Comparison of ENCODE assay signal across 30 cellular contexts in the genomic region with DNA sequence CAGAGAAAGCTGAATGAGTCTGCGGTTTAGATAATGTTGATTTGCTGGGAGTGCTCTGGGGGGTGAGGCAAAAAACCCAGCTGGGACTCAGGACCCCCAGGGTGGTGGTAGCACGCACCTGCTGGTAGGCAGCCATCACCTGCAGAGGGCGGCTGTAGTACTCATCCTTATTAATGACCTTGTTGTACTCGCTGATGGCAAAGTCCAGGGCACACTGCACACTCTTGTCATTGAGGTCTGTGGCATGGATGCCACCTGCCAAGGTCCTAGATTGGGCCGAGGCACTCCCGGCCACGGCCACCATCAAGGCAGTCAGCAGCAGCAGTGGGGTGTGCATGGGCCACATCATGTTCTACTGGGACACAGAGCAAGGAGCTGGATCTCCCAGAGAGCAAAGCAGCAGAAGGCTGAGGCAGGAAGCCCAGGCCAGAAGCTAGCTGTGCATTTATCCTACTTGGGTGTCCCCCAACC. TPM values are rescaled to one million over a fixed set of nuclear protein-coding genes. Genes with fewer than 3 reads are reported as not detected.
"Had no signal": no experiment of that assay in that cellular context is flagged by ENCODE, and none has a peak within 500 bp of the region (broad histone marks: within the 10 kb centered on the region; RNA-seq: fewer than 3 reads in every experiment).

A gene with protein sequence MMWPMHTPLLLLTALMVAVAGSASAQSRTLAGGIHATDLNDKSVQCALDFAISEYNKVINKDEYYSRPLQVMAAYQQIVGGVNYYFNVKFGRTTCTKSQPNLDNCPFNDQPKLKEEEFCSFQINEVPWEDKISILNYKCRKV (minus strand): TSS at position 421 of the 471 bp plus-strand sequence. CDS start 72 bp downstream, at position 349.

- H3K27me3 Mint-ChIP-seq: activated naive CD8-positive, alpha-beta T cell had no signal

- H3K36me3 ChIP-seq: adrenal gland, ascending aorta, heart right ventricle, sigmoid colon, stomach, transverse colon, WERI-Rb-1 had no signal

- H3K27ac Mint-ChIP-seq: activated naive CD8-positive, alpha-beta T cell; activated T-helper 2 cell treated with anti-CD3 and anti-CD28 coated beads, Interferon-gamma antibody, Interleukin-2, Interleukin-4, amounts not matched to agents 10 μg/mL and 5 μg/mL and 100 μg/mL, durations not matched to agents 14 hours and 24 hours and 36 hours; endodermal cell; natural killer cell treated with Interleukin-12 subunit alpha and Interleukin-12 subunit beta and Interleukin-15 and Interleukin-18, amount 100 ng/mL, for 72 hours; stimulated activated memory B cell treated with anti-CD40 and anti-IgM and Interleukin-4, amounts not matched to agents 10 μg/mL and 1 μg/mL and 100 μg/mL, for 72 hours; T-cell; T-helper 2 cell treated with Interferon-gamma antibody and Interleukin-4, amounts not matched to agents 5 μg/mL and 100 μg/mL, for 36 hours had no signal

- H3K9me3 Mint-ChIP-seq: activated T-cell treated with anti-CD3 and anti-CD28 coated beads, Interleukin-2, amount 50 U/mL, for 4 hours; activated T-helper 2 cell treated with anti-CD3 and anti-CD28 coated beads, Interferon-gamma antibody, Interleukin-2, Interleukin-4, amounts not matched to agents 10 μg/mL and 5 μg/mL and 100 μg/mL, durations not matched to agents 14 hours and 24 hours and 36 hours; endodermal cell; natural killer cell treated with Interleukin-12 subunit alpha and Interleukin-12 subunit beta and Interleukin-15 and Interleukin-18, amount 100 ng/mL, for 72 hours; stimulated activated memory B cell treated with anti-CD40 and anti-IgM and Interleukin-4, amounts not matched to agents 10 μg/mL and 1 μg/mL and 100 μg/mL, for 72 hours; T-cell; T-helper 2 cell treated with Interferon-gamma antibody and Interleukin-4, amounts not matched to agents 5 μg/mL and 100 μg/mL, for 36 hours had no signal

- H3K4me1 Mint-ChIP-seq: stimulated activated memory B cell treated with anti-CD40 and anti-IgM and Interleukin-4, amounts not matched to agents 10 μg/mL and 1 μg/mL and 100 μg/mL, for 72 hours had no signal

- H3K27me3 ChIP-seq: adrenal gland, ascending aorta, sigmoid colon, stomach, transverse colon had no signal

- H3K4me2 ChIP-seq: smooth muscle cell had no signal

- FAIRE-seq: bronchial epithelial cell, keratinocyte had no signal

- H3K36me3 Mint-ChIP-seq: activated naive CD8-positive, alpha-beta T cell; natural killer cell treated with Interleukin-12 subunit alpha and Interleukin-12 subunit beta and Interleukin-15 and Interleukin-18, amount 100 ng/mL, for 72 hours; stimulated activated memory B cell treated with anti-CD40 and anti-IgM and Interleukin-4, amounts not matched to agents 10 μg/mL and 1 μg/mL and 100 μg/mL, for 72 hours; T-cell had no signal

- DNase-seq: activated CD4-positive, alpha-beta T cell treated with anti-CD3 and anti-CD28 coated beads for 1 hour; activated CD4-positive, alpha-beta T cell treated with anti-CD3 and anti-CD28 coated beads, Interleukin-2, amount 50 U/mL, for 4 hours; activated CD8-positive, alpha-beta memory T cell treated with anti-CD3 and anti-CD28 coated beads, Interleukin-2, amount 50 U/mL, for 48 hours; activated naive CD4-positive, alpha-beta T cell; activated T-cell treated with anti-CD3 and anti-CD28 coated beads, Interleukin-2, amount 50 U/mL, for 4 hours; endodermal cell; heart right ventricle; sigmoid colon; stimulated activated CD4-positive, alpha-beta T cell treated with anti-CD3 and anti-CD28 coated beads, Interleukin-15, amount 100 ng/mL, for 24 hours; stomach; T-cell; transverse colon; WERI-Rb-1 had no signal

- H3K9me3 ChIP-seq: adrenal gland, ascending aorta, heart right ventricle, sigmoid colon, stomach, transverse colon had no signal

- H3K4me3 ChIP-seq: adrenal gland, ascending aorta, coronary artery, heart right ventricle, sigmoid colon, smooth muscle cell, stomach, transverse colon had no signal

- ATAC-seq: activated T-cell treated with anti-CD3 and anti-CD28 coated beads, Interleukin-2, amount 50 U/mL, for 4 hours; heart right ventricle; natural killer cell treated with Interleukin-12 subunit alpha and Interleukin-12 subunit beta and Interleukin-15 and Interleukin-18, amount 100 ng/mL, for 72 hours; stimulated activated memory B cell treated with anti-CD40 and anti-IgM and Interleukin-4, amounts not matched to agents 10 μg/mL and 1 μg/mL and 100 μg/mL, for 72 hours; T-cell had no signal

- H3K4me3 Mint-ChIP-seq: activated naive CD8-positive, alpha-beta T cell; activated T-cell treated with anti-CD3 and anti-CD28 coated beads, Interleukin-2, amount 50 U/mL, for 4 hours; endodermal cell; natural killer cell treated with Interleukin-12 subunit alpha and Interleukin-12 subunit beta and Interleukin-15 and Interleukin-18, amount 100 ng/mL, for 72 hours; stimulated activated memory B cell treated with anti-CD40 and anti-IgM and Interleukin-4, amounts not matched to agents 10 μg/mL and 1 μg/mL and 100 μg/mL, for 72 hours; T-cell; T-helper 2 cell treated with Interferon-gamma antibody and Interleukin-4, amounts not matched to agents 5 μg/mL and 100 μg/mL, for 36 hours had no signal

- H3K4me1 ChIP-seq: adrenal gland, ascending aorta, heart right ventricle, transverse colon had no signal

- H3K27ac ChIP-seq: adrenal gland, ascending aorta, coronary artery, heart right ventricle, stomach, transverse colon, WERI-Rb-1 had no signal

RNA-seq across cellular contexts. Expression of the gene that starts here (rescaled TPM):
- total RNA-seq: activated CD8-positive, alpha-beta memory T cell treated with anti-CD3 and anti-CD28 coated beads for 36 hours; activated T-cell treated with anti-CD3 and anti-CD28 coated beads, Interleukin-2, amount 50 U/mL, for 4 hours; activated T-helper 2 cell treated with anti-CD3 and anti-CD28 coated beads, Interferon-gamma antibody, Interleukin-2, Interleukin-4, amounts not matched to agents 10 μg/mL and 5 μg/mL and 100 μg/mL, durations not matched to agents 14 hours and 24 hours and 36 hours; ascending aorta; bronchial epithelial cell; endodermal cell; fibroblast of villous mesenchyme; heart right ventricle; lung microvascular endothelial cell; natural killer cell treated with Interleukin-12 subunit alpha and Interleukin-12 subunit beta and Interleukin-15 and Interleukin-18, amount 100 ng/mL, for 72 hours; omental fat pad; renal cortical epithelial cell; sigmoid colon; smooth muscle cell; stomach; T-cell; temporal lobe; transverse colon had no signal
- polyA plus RNA-seq: heart right ventricle, keratinocyte, sigmoid colon, smooth muscle cell had no signal
